Comparison of ENCODE assay signal across 11 cellular contexts in genomic region chr3:159950156-159950898, GRCh38. TPM values are rescaled to one million over a fixed set of nuclear protein-coding genes. Genes with fewer than 3 reads are reported as not detected.
DNase-seq lines count a peak whose midpoint lies in the region; ATAC-seq, FAIRE-seq and TF ChIP-seq lines count a peak whose summit lies in the region.
"Had no signal": no experiment of that assay in that cellular context is flagged by ENCODE, and none has a peak within 500 bp of the region (broad histone marks: within the 10 kb centered on the region; RNA-seq: fewer than 3 reads in every experiment).

No MANE protein-coding gene starts in this region.

- H3K4me1 Mint-ChIP-seq in mesothelial cell of epicardium: no peaks in the 10 kb centered on the region
- H3K4me1 Mint-ChIP-seq in immature natural killer cell: no peaks in the 10 kb centered on the region

- H3K36me3 Mint-ChIP-seq in mesothelial cell of epicardium: no peaks in the 10 kb centered on the region
- no peaks in the 10 kb centered on the region for H3K36me3 Mint-ChIP-seq in immature natural killer cell

- H3K27me3 Mint-ChIP-seq in mesothelial cell of epicardium (ENCODE audit: low read depth): peaks cover 29% of the 10 kb centered on the region
- peaks cover 2 to 7% (median 5%) of the 10 kb centered on the region in 3 donors for H3K27me3 Mint-ChIP-seq in immature natural killer cell (ENCODE audit: low read depth in 3 of 3)

- no peak for TF ChIP-seq POLR2A in GM12892 (IDR thresholded peaks at IDR 0.05; ENCODE audit: low read depth, low read length)

- peak; percentile 50 for ATAC-seq in GM19468 (IDR thresholded peaks at IDR 0.05; ENCODE audit: extremely low read depth, unreplicated experiment)
- peak; percentile 58 for ATAC-seq in HG03045 (IDR thresholded peaks at IDR 0.05; ENCODE audit: unreplicated experiment)

- DNase-seq in GM12892 (ENCODE audit: insufficient read length) (no peak), NOMO-1 treated with DMSO at 0.1 percent for 48 hours (lab: John Stamatoyannopoulos, UW; ENCODE audit: unreplicated experiment) (peak; percentile 91), mesothelial cell of epicardium (ENCODE audit: low spot score in 2 of 2, unreplicated experiment in 2 of 2) (no peak), immature natural killer cell (no peak), NCI-H128 (lab: John Stamatoyannopoulos, UW; ENCODE audit: unreplicated experiment) (no peak)
- DNase-seq in stimulated activated CD4-positive, alpha-beta T cell treated with anti-CD3 and anti-CD28 coated beads, Interleukin-12 subunit alpha, Interleukin-12 subunit beta, amount 100 ng/mL, for 4 hours: no peak
- DNase-seq: erythroblast, islet precursor cell, occipital lobe had no signal

- peak; percentile 56 for FAIRE-seq in GM12892 (lab: Jason Lieb, UNC)

- no peaks in the 10 kb centered on the region for H3K9me3 Mint-ChIP-seq in mesothelial cell of epicardium
- H3K9me3 Mint-ChIP-seq in immature natural killer cell: no peaks in the 10 kb centered on the region

- H3K27ac Mint-ChIP-seq in mesothelial cell of epicardium: no peak overlapping the region
- no peak overlapping the region for H3K27ac Mint-ChIP-seq in immature natural killer cell

- no peak for TF ChIP-seq CTCF in mesothelial cell of epicardium (IDR thresholded peaks at IDR 0.05; ENCODE audit: unreplicated experiment)

- H3K4me3 Mint-ChIP-seq in mesothelial cell of epicardium (no peak overlapping the region), immature natural killer cell (no peak overlapping the region)

RNA-seq across cellular contexts. Expression of gene IL12A, which starts 38.3 kb away (rescaled TPM):
- polyA plus RNA-seq in GM12892 (2012; ENCODE audit: missing spikeins): 1.7 TPM
- total RNA-seq in mesothelial cell of epicardium: not detected in 3 replicates
- under 1 TPM in 2 of 3 donors, not detected in 1; 0.12 to 0.27 TPM for polyA plus RNA-seq in immature natural killer cell
